25 cellular contexts compared by ENCODE assay signal in the genomic region with DNA sequence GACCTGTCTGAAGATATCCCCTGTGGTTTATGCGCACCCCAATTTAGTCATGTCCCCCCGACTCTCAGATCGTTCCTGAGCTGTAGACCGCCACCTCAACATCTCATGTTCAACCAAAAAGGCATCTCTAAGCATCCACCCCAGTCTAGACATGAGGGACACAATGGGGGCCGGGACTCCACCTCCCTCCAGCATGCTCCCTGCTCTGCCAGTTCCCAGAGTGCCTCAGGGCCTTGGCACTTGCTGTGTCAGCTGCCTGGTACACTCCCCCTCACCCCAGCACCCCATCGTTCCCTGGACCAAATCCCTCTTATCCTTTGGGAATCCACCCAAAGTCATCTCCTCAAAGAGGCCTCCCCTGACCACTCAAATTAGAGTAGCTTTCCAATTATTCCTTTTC. TPM values are rescaled to one million over a fixed set of nuclear protein-coding genes. Genes with fewer than 3 reads are reported as not detected.
DNase-seq lines count a peak whose midpoint lies in the region; ATAC-seq and TF ChIP-seq lines count a peak whose summit lies in the region.
"Had no signal": no experiment of that assay in that cellular context is flagged by ENCODE, and none has a peak within 500 bp of the region (broad histone marks: within the 10 kb centered on the region; RNA-seq: fewer than 3 reads in every experiment).

No MANE protein-coding gene starts in this region.

- 74 to 98% (median 88%) methylated on average over 6 of the region's 6 CpGs for WGBS in spleen, 5 donors

- TF ChIP-seq CTCF in Calu3 (IDR thresholded peaks at IDR 0.05; ENCODE audit: unreplicated experiment) (no peak), ascending aorta (IDR thresholded peaks at IDR 0.05) (no peak), spleen (IDR thresholded peaks at IDR 0.05 in 8 of 11, conservative IDR thresholded peaks at IDR 0.05 in 3 of 11) (no peak), WTC11 (IDR thresholded peaks at IDR 0.05) (no peak)

- H3K27ac Mint-ChIP-seq in Calu3 (ENCODE audit: unreplicated experiment) (no peak overlapping the region), WTC11 (no peak overlapping the region)

- intact Hi-C loops in Calu3 (cut with micrococcal nuclease; ENCODE audit: unreplicated experiment) = no loop called here
- intact Hi-C loops in ascending aorta (cut with DNase I) = no loop called here
- intact Hi-C loops in spleen (cut with DNase I; ENCODE audit: low total_unique reads) = no loop called here

- H3K4me1 ChIP-seq in ascending aorta (peaks cover 18 to 37% of the 10 kb centered on the region in 2 donors), muscle layer of duodenum (ENCODE audit: control insufficient read depth in 1 of 2, insufficient read depth in 2 of 2, low read length in 2 of 2) (peaks cover 9 to 41% of the 10 kb centered on the region in 2 donors), spleen (peaks cover 0 to 77% (median 28%) of the 10 kb centered on the region in 6 donors)
- H3K4me1 ChIP-seq: right lobe of liver had no signal

- peaks cover 0 to 3% of the 10 kb centered on the region in 2 donors for H3K36me3 ChIP-seq in ascending aorta
- no peaks in the 10 kb centered on the region for H3K36me3 ChIP-seq in muscle layer of duodenum (ENCODE audit: control insufficient read depth in 1 of 2, insufficient read depth in 2 of 2, low read length in 2 of 2)
- no peaks in the 10 kb centered on the region for H3K36me3 ChIP-seq in spleen
- H3K36me3 ChIP-seq: right lobe of liver had no signal

- BruUV-seq in Calu3 (replicated peaks; lab: Mats Ljungman, UMichigan) = no TSS peak

- H3K27me3 ChIP-seq in ascending aorta (no peaks in the 10 kb centered on the region), muscle layer of duodenum (ENCODE audit: low read depth, low read length) (no peaks in the 10 kb centered on the region), spleen (replicated peaks in 1 of 7) (no peaks in the 10 kb centered on the region)
- H3K27me3 ChIP-seq: right lobe of liver had no signal

- no peak for TF ChIP-seq POLR2A in spleen (IDR thresholded peaks at IDR 0.05)

- DNase-seq in Calu3 = no peak
- no peak for DNase-seq in ascending aorta (ENCODE audit: low spot score in 2 of 2)
- peak; percentile 42 for DNase-seq in spleen
- no peak for DNase-seq in LoVo (ENCODE audit: low spot score)
- no peak for DNase-seq in NCI-H524 treated with DMSO at 0.1 percent for 48 hours (lab: John Stamatoyannopoulos, UW)
- no peak for DNase-seq in activated CD4-positive, alpha-beta T cell treated with anti-CD3 and anti-CD28 coated beads, Interleukin-2, amount 50 U/mL, for 48 hours
- DNase-seq in WTC11 (ENCODE audit: low spot score) = no peak
- DNase-seq: ACHN; activated CD4-positive, alpha-beta T cell treated with anti-CD3 and anti-CD28 coated beads for 48 hours; activated gamma-delta T cell; amniotic stem cell; central memory CD4-positive, alpha-beta T cell; DMS 273 treated with DMSO at 0.1 percent for 48 hours; effector CD4-positive, alpha-beta T cell; GDM1; islet precursor cell; Kasumi-1; NCI-H1092; right lobe of liver; SHP77 treated with DMSO at 0.1 percent for 48 hours; stimulated activated CD4-positive, alpha-beta T cell treated with anti-CD3 and anti-CD28 coated beads, Interleukin-2, amount 100 ng/mL, for 24 hours; stimulated activated naive CD8-positive, alpha-beta T cell treated with anti-CD3 and anti-CD28 coated beads, Interleukin-15, Interleukin-2, amounts not matched to agents 100 U/mL and 50 U/mL, for 24 hours had no signal

- POLR2A ChIA-PET in WTC11 (lab: Charles Lee) = no interaction called here

- no peak for ATAC-seq in WTC11
- ATAC-seq: stimulated activated naive CD8-positive, alpha-beta T cell treated with anti-CD3 and anti-CD28 coated beads, Interleukin-15, Interleukin-2, amounts not matched to agents 100 U/mL and 50 U/mL, for 24 hours had no signal

- H3K4me3 Mint-ChIP-seq in Calu3 (ENCODE audit: low read depth, unreplicated experiment) (peak overlapping the region; percentile 27), WTC11 (no peak overlapping the region)

- H3K36me3 Mint-ChIP-seq in Calu3 (ENCODE audit: insufficient read depth, unreplicated experiment) (no peaks in the 10 kb centered on the region), WTC11 (peaks cover 5% of the 10 kb centered on the region; the same call in 1 of the 2 replicates)

- CTCF ChIA-PET in Calu3 (lab: Charles Lee) = no interaction called here
- CTCF ChIA-PET in WTC11 (lab: Charles Lee) = interaction anchor here (1.3 to 2.3 kb wide), 4 partner anchors 33 to 191 kb away, joined by 4 to 12 read pairs (median 4); no protein-coding TSS in a partner anchor

- no peak overlapping the region for H3K4me3 ChIP-seq in ascending aorta
- no peak overlapping the region for H3K4me3 ChIP-seq in muscle layer of duodenum (ENCODE audit: low read depth in 1 of 2, low read length in 2 of 2)
- no peak overlapping the region for H3K4me3 ChIP-seq in spleen
- H3K4me3 ChIP-seq: right lobe of liver had no signal

- peaks cover 36% of the 10 kb centered on the region for H3K27me3 Mint-ChIP-seq in Calu3 (ENCODE audit: unreplicated experiment)
- peaks cover 9% of the 10 kb centered on the region for H3K27me3 Mint-ChIP-seq in WTC11 (ENCODE audit: low read depth)

- peak overlapping the region; percentile 36 to 79 for H3K27ac ChIP-seq in ascending aorta
- peak overlapping the region; percentile 20 for H3K27ac ChIP-seq in muscle layer of duodenum (ENCODE audit: low read length)
- peak overlapping the region in 4 of 8 donors; percentile 68 to 77 (median 71) for H3K27ac ChIP-seq in spleen
- H3K27ac ChIP-seq: C4-2B, right lobe of liver had no signal

- no peaks in the 10 kb centered on the region for H3K9me3 ChIP-seq in ascending aorta
- H3K9me3 ChIP-seq in muscle layer of duodenum (ENCODE audit: control insufficient read depth in 1 of 2, low read length in 2 of 2) = no peaks in the 10 kb centered on the region
- no peaks in the 10 kb centered on the region for H3K9me3 ChIP-seq in spleen
- H3K9me3 ChIP-seq: right lobe of liver had no signal

- H3K4me1 Mint-ChIP-seq in Calu3 (ENCODE audit: low read depth, unreplicated experiment) (peaks cover 6% of the 10 kb centered on the region), WTC11 (peaks cover 12% of the 10 kb centered on the region)

- H3K9me3 Mint-ChIP-seq in Calu3 (ENCODE audit: low read depth, unreplicated experiment) = no peaks in the 10 kb centered on the region
- H3K9me3 Mint-ChIP-seq in WTC11 = peaks cover 5% of the 10 kb centered on the region

TF ChIP-seq in WTC11, 78 proteins besides CTCF, POLR2A, EP300 and RAD21:
- no peak for TF ChIP-seq CDX4 (CRISPR knock-in tag; IDR thresholded peaks at IDR 0.05; ENCODE audit: borderline replicate concordance)
- TF ChIP-seq NFYB (CRISPR knock-in tag; conservative IDR thresholded peaks at IDR 0.05; ENCODE audit: low read depth) = no peak
- TF ChIP-seq, protein P1, sequence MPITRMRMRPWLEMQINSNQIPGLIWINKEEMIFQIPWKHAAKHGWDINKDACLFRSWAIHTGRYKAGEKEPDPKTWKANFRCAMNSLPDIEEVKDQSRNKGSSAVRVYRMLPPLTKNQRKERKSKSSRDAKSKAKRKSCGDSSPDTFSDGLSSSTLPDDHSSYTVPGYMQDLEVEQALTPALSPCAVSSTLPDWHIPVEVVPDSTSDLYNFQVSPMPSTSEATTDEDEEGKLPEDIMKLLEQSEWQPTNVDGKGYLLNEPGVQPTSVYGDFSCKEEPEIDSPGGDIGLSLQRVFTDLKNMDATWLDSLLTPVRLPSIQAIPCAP (CRISPR knock-in tag; IDR thresholded peaks at IDR 0.05) = no peak
- no peak for TF ChIP-seq ZNF121 (CRISPR knock-in tag; IDR thresholded peaks at IDR 0.05)
- no peak for TF ChIP-seq USF2 (CRISPR knock-in tag; IDR thresholded peaks at IDR 0.05)
- no peak for TF ChIP-seq NR1H2 (CRISPR knock-in tag; IDR thresholded peaks at IDR 0.05)
- TF ChIP-seq PRRX2 (CRISPR knock-in tag; IDR thresholded peaks at IDR 0.05) = no peak
- TF ChIP-seq ZBTB21 (CRISPR knock-in tag; IDR thresholded peaks at IDR 0.05; ENCODE audit: borderline replicate concordance) = no peak
- no peak for TF ChIP-seq NR2C2 (CRISPR knock-in tag; IDR thresholded peaks at IDR 0.05)
- no peak for TF ChIP-seq RELA (CRISPR knock-in tag; IDR thresholded peaks at IDR 0.05; ENCODE audit: borderline replicate concordance)
- TF ChIP-seq KAT7 (CRISPR knock-in tag; IDR thresholded peaks at IDR 0.05; ENCODE audit: borderline replicate concordance) = no peak
- TF ChIP-seq ZNF512 (CRISPR knock-in tag; IDR thresholded peaks at IDR 0.05; ENCODE audit: borderline replicate concordance) = no peak
- TF ChIP-seq TEAD4 (CRISPR knock-in tag; IDR thresholded peaks at IDR 0.05) = no peak
- TF ChIP-seq GABPB1 (CRISPR knock-in tag; IDR thresholded peaks at IDR 0.05) = no peak
- TF ChIP-seq OVOL2 (CRISPR knock-in tag; IDR thresholded peaks at IDR 0.05; ENCODE audit: borderline replicate concordance) = no peak

RNA-seq across cellular contexts. Expression of gene TNS1, which starts 22.2 kb away (rescaled TPM):
- total RNA-seq in Calu3 (2022) (2.2 and 2.3 TPM in 2 replicates), ascending aorta (1,334 TPM), spleen (100 to 1,000 TPM; 170 to 580 (median 273) TPM), WTC11 (2021) (4.2 to 5.4 TPM (median 4.5 TPM) in 3 replicates)
- 10 to 100 TPM in 1 of 3 donors, 1 to 10 TPM in 2; 6.9 to 48.7 (median 8.6) TPM for polyA plus RNA-seq in spleen
- total RNA-seq: NCI-H460 had no signal

Comparison
In these comparisons a context has a peak if more than half of its experiments do, and no peak if none do; other contexts are left out.
1. RNA of gene TNS1, which starts 22.2 kb away (total RNA-seq): 1,334 TPM in ascending aorta (single experiment) and 170 to 580 TPM in spleen; 4.2 to 5.4 TPM in WTC11 and 2.2 to 2.3 TPM in Calu3; every median in the first group is over 10 times any median in the second.